In the genomic region with DNA sequence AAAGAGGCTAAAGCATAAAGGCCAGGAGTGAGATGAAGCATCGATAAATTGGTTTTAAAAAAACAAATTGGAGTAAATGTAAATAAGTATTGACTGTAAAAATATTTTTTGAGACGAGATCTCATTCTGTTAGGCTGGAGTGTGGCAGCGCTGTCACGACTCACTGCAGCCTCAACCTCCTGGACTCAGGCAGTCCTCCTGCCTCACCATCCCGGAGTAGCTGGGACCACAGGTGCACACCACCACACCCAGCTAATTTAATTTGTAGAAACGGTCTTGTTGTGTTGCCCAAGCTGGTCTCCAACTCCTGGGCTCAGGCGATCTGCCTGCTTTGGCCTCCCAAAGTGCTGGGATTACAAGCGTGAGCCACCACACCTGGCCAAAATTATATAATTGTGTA, we compare ENCODE assay signal across 11 cellular contexts. TPM values are rescaled to one million over a fixed set of nuclear protein-coding genes. Genes with fewer than 3 reads are reported as not detected.
DNase-seq lines count a peak whose midpoint lies in the region; ATAC-seq and TF ChIP-seq lines count a peak whose summit lies in the region.
"Had no signal": no experiment of that assay in that cellular context is flagged by ENCODE, and none has a peak within 500 bp of the region (broad histone marks: within the 10 kb centered on the region; RNA-seq: fewer than 3 reads in every experiment).

No MANE protein-coding gene starts in this region.

- no peak overlapping the region for H3K9ac ChIP-seq in OCI-LY1 (ENCODE audit: low read length)

- H3K27ac ChIP-seq in left ventricle myocardium inferior (replicated peaks) (peak overlapping the region; percentile 44), OCI-LY1 (ENCODE audit: low read depth, low read length, poor library complexity, severe bottlenecking) (peak overlapping the region; percentile 59), prostate gland (no peak overlapping the region)

- no peak for TF ChIP-seq POLR2A in prostate gland (IDR thresholded peaks at IDR 0.05)

- H3K27me3 ChIP-seq in left ventricle myocardium inferior (ENCODE audit: low read depth) (no peaks in the 10 kb centered on the region), OCI-LY1 (ENCODE audit: insufficient read depth, low read length) (no peaks in the 10 kb centered on the region), prostate gland (replicated peaks; ENCODE audit: insufficient read depth) (no peaks in the 10 kb centered on the region)

- H3K79me2 ChIP-seq in OCI-LY1 (ENCODE audit: insufficient read depth, low read length), result no peaks in the 10 kb centered on the region

- H3K4me3 ChIP-seq in left ventricle myocardium inferior, result no peak overlapping the region
- H3K4me3 ChIP-seq in OCI-LY1 (ENCODE audit: low read depth, low read length, poor library complexity, severe bottlenecking), result no peak overlapping the region
- H3K4me3 ChIP-seq in prostate gland, result no peak overlapping the region

- 83% methylated on average over 8 of the region's 8 CpGs for WGBS in prostate gland

- peaks cover 23% of the 10 kb centered on the region for H3K36me3 ChIP-seq in left ventricle myocardium inferior
- peaks cover 39% of the 10 kb centered on the region; the same call in 1 of the 2 replicates for H3K36me3 ChIP-seq in OCI-LY1 (ENCODE audit: insufficient read depth, low read length)
- no peaks in the 10 kb centered on the region for H3K36me3 ChIP-seq in prostate gland

- DNase-seq in left ventricle myocardium inferior (no peak), cardiac septum (ENCODE audit: low spot score) (no peak), glomerular visceral epithelial cell (ENCODE audit: extremely low spot score) (peak; percentile 47), prostate gland (ENCODE audit: low spot score) (no peak)
- DNase-seq: cerebellar nuclear complex, NCI-H1105 treated with DMSO at 0.1 percent for 48 hours, NCI-H526 had no signal

- H2AFZ ChIP-seq in OCI-LY1 (ENCODE audit: low read length), result no peak overlapping the region

- H3K9me3 ChIP-seq in left ventricle myocardium inferior (replicated peaks) (no peaks in the 10 kb centered on the region), OCI-LY1 (ENCODE audit: low read length) (no peaks in the 10 kb centered on the region), prostate gland (no peaks in the 10 kb centered on the region)

- no peak overlapping the region for H3K4me2 ChIP-seq in OCI-LY1 (ENCODE audit: low read length)

- peaks cover 37% of the 10 kb centered on the region for H3K4me1 ChIP-seq in left ventricle myocardium inferior
- H3K4me1 ChIP-seq in OCI-LY1 (ENCODE audit: insufficient read depth, low read length, severe bottlenecking), result peaks cover under 1% of the 10 kb centered on the region
- H3K4me1 ChIP-seq in prostate gland (replicated peaks), result no peaks in the 10 kb centered on the region

- no peaks in the 10 kb centered on the region for H3K9me2 ChIP-seq in OCI-LY1 (ENCODE audit: low read depth, low read length)

- H3F3A ChIP-seq in OCI-LY1 (ENCODE audit: insufficient read depth, low read length), result peaks cover 47% of the 10 kb centered on the region

- TF ChIP-seq CTCF in left ventricle myocardium inferior (IDR thresholded peaks at IDR 0.05; ENCODE audit: borderline replicate concordance) (no peak), OCI-LY1 (IDR thresholded peaks at IDR 0.05; ENCODE audit: low read length) (no peak), prostate gland (IDR thresholded peaks at IDR 0.05) (no peak)

- intact Hi-C loops in left ventricle myocardium inferior (cut with micrococcal nuclease) (no loop called here), cardiac septum (cut with DNase I) (no loop called here), prostate gland (cut with DNase I) (no loop called here)

- H4K20me1 ChIP-seq in OCI-LY1 (ENCODE audit: insufficient read depth, low read length), result no peaks in the 10 kb centered on the region

- ATAC-seq in HG03457 (IDR thresholded peaks at IDR 0.05; ENCODE audit: unreplicated experiment), result no peak
- no peak for ATAC-seq in GM19023 (IDR thresholded peaks at IDR 0.05; ENCODE audit: unreplicated experiment)
- no peak for ATAC-seq in GM18511 (IDR thresholded peaks at IDR 0.05; ENCODE audit: unreplicated experiment)

RNA-seq across cellular contexts. Expression of a gene that starts 17.8 kb away (rescaled TPM):
- total RNA-seq in left ventricle myocardium inferior (398 TPM), cardiac septum (353 TPM), prostate gland (100 to 1,000 TPM; 185 to 189 TPM)

RNA-seq across cellular contexts. Expression of a gene that starts 18.8 kb away (rescaled TPM):
- 58.5 TPM for total RNA-seq in left ventricle myocardium inferior
- total RNA-seq in cardiac septum, result 66.8 TPM
- 10 to 100 TPM; 51.6 to 75.3 TPM for total RNA-seq in prostate gland

RNA-seq across cellular contexts. Expression of a gene that starts 30.7 kb away (rescaled TPM):
- total RNA-seq in left ventricle myocardium inferior (0.99 TPM), cardiac septum (0.57 TPM), prostate gland (1 to 10 TPM; 2.0 to 4.3 TPM)

Comparison
In these comparisons a context has a peak if more than half of its experiments do, and no peak if none do; other contexts are left out.
1. H3K27ac ChIP-seq: peak in left ventricle myocardium inferior (single experiment) and OCI-LY1 (single experiment); none in prostate gland (0 of 2).